1 cellular context compared by ENCODE assay signal in genomic region chr4:182895791-182896292, GRCh38.
TF ChIP-seq lines count a peak whose summit lies in the region.

No MANE protein-coding gene starts in this region.

TF ChIP-seq in HepG2, 621 proteins besides CTCF, POLR2A, EP300 and RAD21 (continued from another document and continues in another):
- no peak for TF ChIP-seq ZNF512 (CRISPR knock-in tag; IDR thresholded peaks at IDR 0.05)
- peak; percentile 70; the same call in 1 of the 2 replicates for TF ChIP-seq ZBTB20 (CRISPR knock-in tag; IDR thresholded peaks at IDR 0.05; ENCODE audit: borderline replicate concordance, low read depth)
- no peak for TF ChIP-seq DNMT3B (CRISPR knock-in tag; conservative IDR thresholded peaks at IDR 0.05)
- TF ChIP-seq RFX1 (IDR thresholded peaks at IDR 0.05): no peak
- TF ChIP-seq ZFX (CRISPR knock-in tag; IDR thresholded peaks at IDR 0.05; ENCODE audit: low read depth): peak; percentile 71
- TF ChIP-seq NFAT5 (CRISPR knock-in tag; IDR thresholded peaks at IDR 0.05): peak; percentile 38; the same call in 1 of the 2 replicates
- peak; percentile 41; the same call in 1 of the 2 replicates for TF ChIP-seq DPF2 (CRISPR knock-in tag; IDR thresholded peaks at IDR 0.05; ENCODE audit: borderline replicate concordance, low read depth)
- TF ChIP-seq TMF1 (CRISPR knock-in tag; IDR thresholded peaks at IDR 0.05; ENCODE audit: low read depth): 0 out of 2 replicates have a peak, but pooled peaks have one; percentile 37
- TF ChIP-seq ZNF749 (CRISPR knock-in tag; IDR thresholded peaks at IDR 0.05; ENCODE audit: borderline replicate concordance): peak; percentile 65; the same call in 1 of the 2 replicates
- TF ChIP-seq AHDC1 (CRISPR knock-in tag; IDR thresholded peaks at IDR 0.05; ENCODE audit: borderline replicate concordance): peak; percentile 96
- TF ChIP-seq SOX13 (IDR thresholded peaks at IDR 0.05): peak; percentile 49; the same call in 1 of the 2 replicates
- TF ChIP-seq SOX13 (CRISPR knock-in tag; conservative IDR thresholded peaks at IDR 0.05 in 1 of 2, IDR thresholded peaks at IDR 0.05 in 1 of 2): peak in 1 of 2 experiments; percentile 82; a peak in 2 of 4 replicates
- peak; percentile 93 for TF ChIP-seq ZSCAN9 (CRISPR knock-in tag; IDR thresholded peaks at IDR 0.05; ENCODE audit: borderline replicate concordance)
- TF ChIP-seq ZNF746 (CRISPR knock-in tag; IDR thresholded peaks at IDR 0.05): peak; percentile 63; the same call in 1 of the 2 replicates
- TF ChIP-seq PCBP2 (optimal IDR thresholded peaks at IDR 0.05; ENCODE audit: low read depth, low read length, poor library complexity, severe bottlenecking): no peak
- peak; percentile 63 for TF ChIP-seq FOSL2 (CRISPR knock-in tag; IDR thresholded peaks at IDR 0.05)
- TF ChIP-seq ZNF142 (CRISPR knock-in tag; IDR thresholded peaks at IDR 0.05): no peak
- TF ChIP-seq ARID4A (CRISPR knock-in tag; IDR thresholded peaks at IDR 0.05; ENCODE audit: borderline replicate concordance): peak; percentile 67; the same call in 1 of the 2 replicates
- peak; percentile 39; the same call in 1 of the 2 replicates for TF ChIP-seq HNF4G (IDR thresholded peaks at IDR 0.05; ENCODE audit: borderline replicate concordance, low read depth, low read length)
- TF ChIP-seq HNF4G (CRISPR knock-in tag; IDR thresholded peaks at IDR 0.05; ENCODE audit: borderline replicate concordance, low read depth): peak; percentile 46; the same call in 1 of the 2 replicates
- peak; percentile 82 for TF ChIP-seq RXRB (CRISPR knock-in tag; IDR thresholded peaks at IDR 0.05; ENCODE audit: borderline replicate concordance)
- TF ChIP-seq HINFP (CRISPR knock-in tag; IDR thresholded peaks at IDR 0.05; ENCODE audit: low read depth): no peak
